1 cellular context compared by ENCODE assay signal in the genomic region with DNA sequence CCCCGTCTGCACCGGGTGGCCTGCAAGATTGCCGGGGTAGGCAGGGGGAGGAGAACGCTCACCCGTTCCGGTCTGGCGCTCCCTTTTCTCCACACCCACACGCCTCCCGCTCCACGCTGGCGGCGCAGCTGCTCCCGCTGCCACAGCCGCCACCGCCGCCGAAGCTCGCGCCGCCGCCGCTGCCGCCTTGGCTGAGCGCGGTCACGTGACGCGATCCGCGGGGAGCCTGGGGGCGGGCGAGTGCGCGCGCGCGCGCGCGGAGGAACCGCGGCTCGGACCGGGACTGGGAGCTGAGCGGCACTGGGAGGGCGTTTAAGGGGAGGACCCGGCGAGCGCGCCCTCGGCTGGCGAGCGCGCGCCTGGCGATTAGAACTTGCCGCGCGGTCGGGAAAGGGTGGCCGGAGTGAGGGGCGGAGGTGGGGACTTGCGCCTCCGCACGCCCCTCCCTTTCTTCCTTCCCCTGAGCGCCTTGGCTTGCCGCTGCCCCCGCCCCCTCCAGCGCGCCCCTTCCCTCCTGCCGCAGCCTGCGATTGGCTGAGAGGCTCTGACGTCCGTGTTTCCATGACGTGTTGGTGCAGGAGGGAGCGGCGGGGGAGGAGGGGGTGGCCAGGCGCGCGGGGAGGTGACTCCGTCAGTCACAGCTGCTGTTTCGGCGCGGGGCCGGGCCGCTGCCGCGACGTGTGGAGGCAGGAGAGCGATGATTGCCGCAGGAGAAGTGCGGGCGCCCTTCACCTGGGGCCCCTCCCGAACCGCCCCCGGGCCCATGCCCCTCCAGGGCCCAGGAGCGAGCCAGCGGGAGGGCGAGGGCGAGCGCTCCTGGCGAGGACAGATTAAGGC.
A peak's percentile ranks its signal among the peaks of the same experiment; 100 is the strongest.
TF ChIP-seq lines count a peak whose summit lies in the region.

No MANE protein-coding gene starts in this region.

TF ChIP-seq in HepG2, 621 proteins besides CTCF, POLR2A, EP300 and RAD21 (continued from another document and continues in another):
- TF ChIP-seq, protein P1, sequence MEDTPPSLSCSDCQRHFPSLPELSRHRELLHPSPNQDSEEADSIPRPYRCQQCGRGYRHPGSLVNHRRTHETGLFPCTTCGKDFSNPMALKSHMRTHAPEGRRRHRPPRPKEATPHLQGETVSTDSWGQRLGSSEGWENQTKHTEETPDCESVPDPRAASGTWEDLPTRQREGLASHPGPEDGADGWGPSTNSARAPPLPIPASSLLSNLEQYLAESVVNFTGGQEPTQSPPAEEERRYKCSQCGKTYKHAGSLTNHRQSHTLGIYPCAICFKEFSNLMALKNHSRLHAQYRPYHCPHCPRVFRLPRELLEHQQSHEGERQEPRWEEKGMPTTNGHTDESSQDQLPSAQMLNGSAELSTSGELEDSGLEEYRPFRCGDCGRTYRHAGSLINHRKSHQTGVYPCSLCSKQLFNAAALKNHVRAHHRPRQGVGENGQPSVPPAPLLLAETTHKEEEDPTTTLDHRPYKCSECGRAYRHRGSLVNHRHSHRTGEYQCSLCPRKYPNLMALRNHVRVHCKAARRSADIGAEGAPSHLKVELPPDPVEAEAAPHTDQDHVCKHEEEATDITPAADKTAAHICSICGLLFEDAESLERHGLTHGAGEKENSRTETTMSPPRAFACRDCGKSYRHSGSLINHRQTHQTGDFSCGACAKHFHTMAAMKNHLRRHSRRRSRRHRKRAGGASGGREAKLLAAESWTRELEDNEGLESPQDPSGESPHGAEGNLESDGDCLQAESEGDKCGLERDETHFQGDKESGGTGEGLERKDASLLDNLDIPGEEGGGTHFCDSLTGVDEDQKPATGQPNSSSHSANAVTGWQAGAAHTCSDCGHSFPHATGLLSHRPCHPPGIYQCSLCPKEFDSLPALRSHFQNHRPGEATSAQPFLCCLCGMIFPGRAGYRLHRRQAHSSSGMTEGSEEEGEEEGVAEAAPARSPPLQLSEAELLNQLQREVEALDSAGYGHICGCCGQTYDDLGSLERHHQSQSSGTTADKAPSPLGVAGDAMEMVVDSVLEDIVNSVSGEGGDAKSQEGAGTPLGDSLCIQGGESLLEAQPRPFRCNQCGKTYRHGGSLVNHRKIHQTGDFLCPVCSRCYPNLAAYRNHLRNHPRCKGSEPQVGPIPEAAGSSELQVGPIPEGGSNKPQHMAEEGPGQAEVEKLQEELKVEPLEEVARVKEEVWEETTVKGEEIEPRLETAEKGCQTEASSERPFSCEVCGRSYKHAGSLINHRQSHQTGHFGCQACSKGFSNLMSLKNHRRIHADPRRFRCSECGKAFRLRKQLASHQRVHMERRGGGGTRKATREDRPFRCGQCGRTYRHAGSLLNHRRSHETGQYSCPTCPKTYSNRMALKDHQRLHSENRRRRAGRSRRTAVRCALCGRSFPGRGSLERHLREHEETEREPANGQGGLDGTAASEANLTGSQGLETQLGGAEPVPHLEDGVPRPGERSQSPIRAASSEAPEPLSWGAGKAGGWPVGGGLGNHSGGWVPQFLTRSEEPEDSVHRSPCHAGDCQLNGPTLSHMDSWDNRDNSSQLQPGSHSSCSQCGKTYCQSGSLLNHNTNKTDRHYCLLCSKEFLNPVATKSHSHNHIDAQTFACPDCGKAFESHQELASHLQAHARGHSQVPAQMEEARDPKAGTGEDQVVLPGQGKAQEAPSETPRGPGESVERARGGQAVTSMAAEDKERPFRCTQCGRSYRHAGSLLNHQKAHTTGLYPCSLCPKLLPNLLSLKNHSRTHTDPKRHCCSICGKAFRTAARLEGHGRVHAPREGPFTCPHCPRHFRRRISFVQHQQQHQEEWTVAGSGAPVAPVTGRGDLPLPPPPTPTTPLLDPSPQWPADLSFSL (CRISPR knock-in tag; IDR thresholded peaks at IDR 0.05), result no peak
- TF ChIP-seq NAIF1 (CRISPR knock-in tag; IDR thresholded peaks at IDR 0.05; ENCODE audit: borderline replicate concordance) (peak; percentile 85; the same call in 1 of the 2 replicates), ZNF709 (CRISPR knock-in tag; IDR thresholded peaks at IDR 0.05) (no peak), GATA4 (IDR thresholded peaks at IDR 0.05; ENCODE audit: borderline replicate concordance, low read depth) (no peak), TOPORS (CRISPR knock-in tag; IDR thresholded peaks at IDR 0.05) (no peak), BORCS8-MEF2B (CRISPR knock-in tag; IDR thresholded peaks at IDR 0.05) (no peak), ZNF251 (CRISPR knock-in tag; IDR thresholded peaks at IDR 0.05) (no peak), RFXAP (CRISPR knock-in tag; IDR thresholded peaks at IDR 0.05; ENCODE audit: borderline replicate concordance) (peak; percentile 89), HOXA9 (CRISPR knock-in tag; IDR thresholded peaks at IDR 0.05; ENCODE audit: borderline replicate concordance) (0 out of 2 replicates have a peak, but pooled peaks have one; percentile 41), HOXA5 (CRISPR knock-in tag; IDR thresholded peaks at IDR 0.05) (peak; percentile 75; the same call in 1 of the 2 replicates), DPF2 (CRISPR knock-in tag; IDR thresholded peaks at IDR 0.05; ENCODE audit: borderline replicate concordance, low read depth) (0 out of 2 replicates have a peak, but pooled peaks have one; percentile 2), ZBTB21 (CRISPR knock-in tag; IDR thresholded peaks at IDR 0.05) (peak; percentile 95), MTA3 (CRISPR knock-in tag; IDR thresholded peaks at IDR 0.05) (no peak), RXRB (CRISPR knock-in tag; IDR thresholded peaks at IDR 0.05; ENCODE audit: borderline replicate concordance) (peak; percentile 12; the same call in 1 of the 2 replicates), KDM5B (CRISPR knock-in tag; IDR thresholded peaks at IDR 0.05; ENCODE audit: borderline replicate concordance) (peak; percentile 80; the same call in 1 of the 2 replicates), CSRNP1 (CRISPR knock-in tag; IDR thresholded peaks at IDR 0.05) (0 out of 2 replicates have a peak, but pooled peaks have one; percentile 16), ZNF441 (CRISPR knock-in tag; IDR thresholded peaks at IDR 0.05; ENCODE audit: borderline replicate concordance) (no peak), CHCHD3 (CRISPR knock-in tag; IDR thresholded peaks at IDR 0.05) (no peak), RXRA (CRISPR knock-in tag; IDR thresholded peaks at IDR 0.05) (peak; percentile 47; the same call in 1 of the 2 replicates), ZIK1 (CRISPR knock-in tag; IDR thresholded peaks at IDR 0.05; ENCODE audit: borderline replicate concordance, low read depth) (no peak), ZNF563 (CRISPR knock-in tag; IDR thresholded peaks at IDR 0.05) (0 out of 2 replicates have a peak, but pooled peaks have one; percentile 23), AKAP8 (CRISPR knock-in tag; IDR thresholded peaks at IDR 0.05) (no peak), ZNF234 (CRISPR knock-in tag; conservative IDR thresholded peaks at IDR 0.05) (no peak), ARHGAP35 (CRISPR knock-in tag; IDR thresholded peaks at IDR 0.05; ENCODE audit: borderline replicate concordance) (peak; percentile 79; the same call in 1 of the 2 replicates), BRCA1 (CRISPR knock-in tag; IDR thresholded peaks at IDR 0.05) (no peak), ZNF737 (CRISPR knock-in tag; IDR thresholded peaks at IDR 0.05; ENCODE audit: borderline replicate concordance) (no peak), JDP2 (CRISPR knock-in tag; IDR thresholded peaks at IDR 0.05; ENCODE audit: borderline replicate concordance) (no peak), ZNF138 (CRISPR knock-in tag; IDR thresholded peaks at IDR 0.05; ENCODE audit: low read depth) (0 out of 2 replicates have a peak, but pooled peaks have one; percentile 66), HMG20A (CRISPR knock-in tag; IDR thresholded peaks at IDR 0.05; ENCODE audit: borderline replicate concordance) (no peak), AFF4 (CRISPR knock-in tag; IDR thresholded peaks at IDR 0.05) (no peak), PAXIP1 (CRISPR knock-in tag; conservative IDR thresholded peaks at IDR 0.05) (peak; percentile 61), SP1 (IDR thresholded peaks at IDR 0.05) (no peak), SP1 (CRISPR knock-in tag; IDR thresholded peaks at IDR 0.05) (peak; percentile 39), SNAPC2 (CRISPR knock-in tag; IDR thresholded peaks at IDR 0.05) (no peak), SALL2 (CRISPR knock-in tag; IDR thresholded peaks at IDR 0.05) (no peak)
- TF ChIP-seq, protein P2, sequence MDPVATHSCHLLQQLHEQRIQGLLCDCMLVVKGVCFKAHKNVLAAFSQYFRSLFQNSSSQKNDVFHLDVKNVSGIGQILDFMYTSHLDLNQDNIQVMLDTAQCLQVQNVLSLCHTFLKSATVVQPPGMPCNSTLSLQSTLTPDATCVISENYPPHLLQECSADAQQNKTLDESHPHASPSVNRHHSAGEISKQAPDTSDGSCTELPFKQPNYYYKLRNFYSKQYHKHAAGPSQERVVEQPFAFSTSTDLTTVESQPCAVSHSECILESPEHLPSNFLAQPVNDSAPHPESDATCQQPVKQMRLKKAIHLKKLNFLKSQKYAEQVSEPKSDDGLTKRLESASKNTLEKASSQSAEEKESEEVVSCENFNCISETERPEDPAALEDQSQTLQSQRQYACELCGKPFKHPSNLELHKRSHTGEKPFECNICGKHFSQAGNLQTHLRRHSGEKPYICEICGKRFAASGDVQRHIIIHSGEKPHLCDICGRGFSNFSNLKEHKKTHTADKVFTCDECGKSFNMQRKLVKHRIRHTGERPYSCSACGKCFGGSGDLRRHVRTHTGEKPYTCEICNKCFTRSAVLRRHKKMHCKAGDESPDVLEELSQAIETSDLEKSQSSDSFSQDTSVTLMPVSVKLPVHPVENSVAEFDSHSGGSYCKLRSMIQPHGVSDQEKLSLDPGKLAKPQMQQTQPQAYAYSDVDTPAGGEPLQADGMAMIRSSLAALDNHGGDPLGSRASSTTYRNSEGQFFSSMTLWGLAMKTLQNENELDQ (CRISPR knock-in tag; IDR thresholded peaks at IDR 0.05; ENCODE audit: borderline replicate concordance), result no peak
- TF ChIP-seq, protein P3, sequence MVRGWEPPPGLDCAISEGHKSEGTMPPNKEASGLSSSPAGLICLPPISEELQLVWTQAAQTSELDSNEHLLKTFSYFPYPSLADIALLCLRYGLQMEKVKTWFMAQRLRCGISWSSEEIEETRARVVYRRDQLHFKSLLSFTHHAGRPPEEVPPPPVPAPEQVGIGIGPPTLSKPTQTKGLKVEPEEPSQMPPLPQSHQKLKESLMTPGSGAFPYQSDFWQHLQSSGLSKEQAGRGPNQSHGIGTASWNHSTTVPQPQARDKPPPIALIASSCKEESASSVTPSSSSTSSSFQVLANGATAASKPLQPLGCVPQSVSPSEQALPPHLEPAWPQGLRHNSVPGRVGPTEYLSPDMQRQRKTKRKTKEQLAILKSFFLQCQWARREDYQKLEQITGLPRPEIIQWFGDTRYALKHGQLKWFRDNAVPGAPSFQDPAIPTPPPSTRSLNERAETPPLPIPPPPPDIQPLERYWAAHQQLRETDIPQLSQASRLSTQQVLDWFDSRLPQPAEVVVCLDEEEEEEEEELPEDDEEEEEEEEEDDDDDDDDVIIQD (CRISPR knock-in tag; IDR thresholded peaks at IDR 0.05; ENCODE audit: low read depth), result no peak
